ENCODE assay signal across 1 cellular context in genomic region chr2:65174031-65174430, GRCh38.
TF ChIP-seq lines count a peak whose summit lies in the region.

No MANE protein-coding gene starts in this region.

TF ChIP-seq in IMR-90, 13 proteins besides CTCF, POLR2A, EP300 and RAD21:
- 0 out of 2 replicates have a peak, but pooled peaks have one; percentile 7 for TF ChIP-seq FOS (IDR thresholded peaks at IDR 0.05; ENCODE audit: low read depth, low read length)
